In genomic region chr10:131511391-131511790, GRCh38 we compare ENCODE assay signal across 27 cellular contexts.
"Had no signal": no experiment of that assay in that cellular context is flagged by ENCODE, and none has a peak within 500 bp of the region (broad histone marks: within the 10 kb centered on the region; RNA-seq: fewer than 3 reads in every experiment).

No MANE protein-coding gene starts in this region.

- H3K36me3 Mint-ChIP-seq: stimulated activated effector memory CD8-positive, alpha-beta T cell treated with anti-CD3 and anti-CD28 coated beads, Interleukin-12 subunit alpha, Interleukin-12 subunit beta, amount 100 ng/mL, for 72 hours; stimulated activated memory B cell treated with anti-CD40 and anti-IgM and Interleukin-4, amounts not matched to agents 10 μg/mL and 1 μg/mL and 100 μg/mL, for 72 hours; stimulated activated naive B cell treated with anti-CD40 and anti-IgM and Interleukin-4, amounts not matched to agents 10 μg/mL and 1 μg/mL and 100 μg/mL, for 72 hours; type B pancreatic cell had no signal

- H3K4me1 Mint-ChIP-seq: stimulated activated effector memory CD8-positive, alpha-beta T cell treated with anti-CD3 and anti-CD28 coated beads, Interleukin-12 subunit alpha, Interleukin-12 subunit beta, amount 100 ng/mL, for 72 hours; stimulated activated memory B cell treated with anti-CD40 and anti-IgM and Interleukin-4, amounts not matched to agents 10 μg/mL and 1 μg/mL and 100 μg/mL, for 72 hours; stimulated activated naive B cell treated with anti-CD40 and anti-IgM and Interleukin-4, amounts not matched to agents 10 μg/mL and 1 μg/mL and 100 μg/mL, for 72 hours; stimulated activated naive CD8-positive, alpha-beta T cell treated with anti-CD3 and anti-CD28 coated beads, Interleukin-15, amount 100 ng/mL, for 72 hours had no signal

- H3K27ac Mint-ChIP-seq: stimulated activated effector memory CD8-positive, alpha-beta T cell treated with anti-CD3 and anti-CD28 coated beads, Interleukin-12 subunit alpha, Interleukin-12 subunit beta, amount 100 ng/mL, for 72 hours; stimulated activated memory B cell treated with anti-CD40 and anti-IgM and Interleukin-4, amounts not matched to agents 10 μg/mL and 1 μg/mL and 100 μg/mL, for 72 hours; stimulated activated naive B cell treated with anti-CD40 and anti-IgM and Interleukin-4, amounts not matched to agents 10 μg/mL and 1 μg/mL and 100 μg/mL, for 72 hours; stimulated activated naive CD8-positive, alpha-beta T cell treated with anti-CD3 and anti-CD28 coated beads, Interleukin-15, amount 100 ng/mL, for 72 hours; stimulated activated naive CD8-positive, alpha-beta T cell treated with anti-CD3 and anti-CD28 coated beads, Interleukin-15, Interleukin-2, amounts not matched to agents 100 ng/mL and 50 ng/mL, for 24 hours; type B pancreatic cell had no signal

- H3K9me3 ChIP-seq: suprapubic skin, testis, thoracic aorta, thyroid gland, transverse colon, upper lobe of right lung, uterus had no signal

- H3K4me3 ChIP-seq: stomach, suprapubic skin, testis, thoracic aorta, thyroid gland, tibial artery, tibial nerve, transverse colon, upper lobe of left lung, upper lobe of right lung, uterus, vagina had no signal

- H3K4me3 Mint-ChIP-seq: stimulated activated effector memory CD8-positive, alpha-beta T cell treated with anti-CD3 and anti-CD28 coated beads, Interleukin-12 subunit alpha, Interleukin-12 subunit beta, amount 100 ng/mL, for 72 hours; stimulated activated memory B cell treated with anti-CD40 and anti-IgM and Interleukin-4, amounts not matched to agents 10 μg/mL and 1 μg/mL and 100 μg/mL, for 72 hours; stimulated activated naive B cell treated with anti-CD40 and anti-IgM and Interleukin-4, amounts not matched to agents 10 μg/mL and 1 μg/mL and 100 μg/mL, for 72 hours; stimulated activated naive CD8-positive, alpha-beta T cell treated with anti-CD3 and anti-CD28 coated beads, Interleukin-15, amount 100 ng/mL, for 72 hours; stimulated activated naive CD8-positive, alpha-beta T cell treated with anti-CD3 and anti-CD28 coated beads, Interleukin-15, Interleukin-2, amounts not matched to agents 100 ng/mL and 50 ng/mL, for 24 hours; type B pancreatic cell had no signal

- DNase-seq: stimulated activated CD4-positive, alpha-beta T cell treated with anti-CD3 and anti-CD28 coated beads, Interleukin-2, amount 100 ng/mL, for 48 hours; stimulated activated CD4-positive, alpha-beta T cell treated with anti-CD3 and anti-CD28 coated beads, Interleukin-4, amount 100 ng/mL, for 1 hour; stimulated activated CD4-positive, alpha-beta T cell treated with anti-CD3 and anti-CD28 coated beads, Interleukin-4, amount 100 ng/mL, for 24 hours; stimulated activated CD4-positive, alpha-beta T cell treated with anti-CD3 and anti-CD28 coated beads, Interleukin-4, amount 100 ng/mL, for 4 hours; stimulated activated CD8-positive, alpha-beta memory T cell treated with anti-CD3 and anti-CD28 coated beads, Interleukin-4, amount 100 ng/mL, for 48 hours; stimulated activated naive B cell treated with anti-CD40 and anti-IgM and Interleukin-4, amounts not matched to agents 10 μg/mL and 1 μg/mL and 100 μg/mL, for 72 hours; stimulated activated naive CD4-positive, alpha-beta T cell; stimulated activated naive CD4-positive, alpha-beta T cell treated with Interleukin-2 at 50 U/mL for 16 hours; stimulated activated naive CD8-positive, alpha-beta T cell treated with anti-CD3 and anti-CD28 coated beads, Interleukin-15, amount 100 ng/mL, for 72 hours; stimulated activated naive CD8-positive, alpha-beta T cell treated with anti-CD3 and anti-CD28 coated beads, Interleukin-15, Interleukin-2, amounts not matched to agents 100 U/mL and 50 U/mL, for 24 hours; stomach; substantia nigra; testis; thyroid gland; tibial artery; transverse colon; upper lobe of left lung; upper lobe of right lung; uterus had no signal

- H3K27ac ChIP-seq: stomach, suprapubic skin, testis, thoracic aorta, thyroid gland, tibial artery, tibial nerve, transverse colon, upper lobe of left lung, upper lobe of right lung, uterus, vagina had no signal

- H3K36me3 ChIP-seq: stomach, suprapubic skin, thoracic aorta, thyroid gland, tibial artery, tibial nerve, transverse colon, upper lobe of left lung, upper lobe of right lung, uterus, vagina had no signal

- H3K27me3 ChIP-seq: testis, thyroid gland, tibial nerve, transverse colon, upper lobe of left lung, upper lobe of right lung, uterus, vagina had no signal

- ATAC-seq: stimulated activated effector memory CD8-positive, alpha-beta T cell treated with anti-CD3 and anti-CD28 coated beads, Interleukin-12 subunit alpha, Interleukin-12 subunit beta, amount 100 ng/mL, for 72 hours; stimulated activated memory B cell treated with anti-CD40 and anti-IgM and Interleukin-4, amounts not matched to agents 10 μg/mL and 1 μg/mL and 100 μg/mL, for 72 hours; stimulated activated naive B cell treated with anti-CD40 and anti-IgM and Interleukin-4, amounts not matched to agents 10 μg/mL and 1 μg/mL and 100 μg/mL, for 72 hours; stimulated activated naive CD8-positive, alpha-beta T cell treated with anti-CD3 and anti-CD28 coated beads, Interleukin-15, amount 100 ng/mL, for 72 hours; stimulated activated naive CD8-positive, alpha-beta T cell treated with anti-CD3 and anti-CD28 coated beads, Interleukin-15, Interleukin-2, amounts not matched to agents 100 U/mL and 50 U/mL, for 24 hours; upper lobe of right lung had no signal

- H3K4me1 ChIP-seq: stomach, testis, thyroid gland, tibial artery, tibial nerve, transverse colon, upper lobe of left lung, upper lobe of right lung, uterus, vagina had no signal

- H3K27me3 Mint-ChIP-seq: stimulated activated memory B cell treated with anti-CD40 and anti-IgM and Interleukin-4, amounts not matched to agents 10 μg/mL and 1 μg/mL and 100 μg/mL, for 72 hours; stimulated activated naive CD8-positive, alpha-beta T cell treated with anti-CD3 and anti-CD28 coated beads, Interleukin-15, Interleukin-2, amounts not matched to agents 100 ng/mL and 50 ng/mL, for 24 hours had no signal
